Comparison of ENCODE assay signal across 26 cellular contexts in the genomic region with DNA sequence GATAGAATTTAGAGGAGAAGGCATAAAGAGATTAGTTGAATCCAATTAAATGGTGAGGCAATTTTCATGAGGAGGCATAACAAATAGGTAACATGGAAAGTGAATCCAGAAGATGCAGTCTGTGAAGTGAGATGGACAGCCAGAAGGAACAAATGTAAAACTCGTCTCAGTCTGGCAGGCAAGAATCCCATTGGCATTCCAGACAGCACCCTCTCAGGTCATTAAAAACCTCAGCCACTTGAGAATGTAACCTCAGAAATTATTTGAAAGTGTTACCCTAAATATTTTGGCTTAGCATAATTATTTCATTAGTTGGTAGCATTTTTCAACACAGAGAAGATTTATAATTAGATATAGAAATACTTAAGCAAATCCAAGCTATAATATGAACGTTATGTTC.
"Had no signal": no experiment of that assay in that cellular context is flagged by ENCODE, and none has a peak within 500 bp of the region (broad histone marks: within the 10 kb centered on the region; RNA-seq: fewer than 3 reads in every experiment).

No MANE protein-coding gene starts in this region.

- ATAC-seq: effector memory CD8-positive, alpha-beta T cell; esophagus mucosa; gastrocnemius medialis; heart right ventricle; left cardiac atrium; left lung; left ventricle myocardium superior; lower lobe of right lung; mucosa of descending colon had no signal

- H3K36me3 ChIP-seq: colonic mucosa, esophagus squamous epithelium, gastrocnemius medialis, heart right ventricle, left lung, lower lobe of right lung had no signal

- H3K36me3 Mint-ChIP-seq: mesothelial cell of epicardium, naive B cell had no signal

- H3K4me1 ChIP-seq: colonic mucosa, esophagus squamous epithelium, gastrocnemius medialis, heart right ventricle, left lung, lower lobe of right lung had no signal

- H3K27me3 ChIP-seq: colonic mucosa, esophagus squamous epithelium, gastrocnemius medialis, heart right ventricle, left lung had no signal

- DNase-seq: colonic mucosa; cortex of kidney; effector CD8-positive, alpha-beta T cell; effector memory CD8-positive, alpha-beta T cell; endodermal cell; erythroblast; esophagus squamous epithelium; foreskin fibroblast; foreskin melanocyte; gastrocnemius medialis; glutamatergic neuron; head of caudate nucleus; heart right ventricle; hippocampal formation; left cardiac atrium; left lung; left ventricle myocardium superior; lower lobe of right lung; mesenchymal stem cell; mucosa of descending colon; naive B cell had no signal

- H3K27ac Mint-ChIP-seq: dendritic cell treated with granulocyte-macrophage colony-stimulating factor and Interleukin-4, amounts not matched to agents 40 ng/mL and 50 ng/mL, for 4 days; effector memory CD8-positive, alpha-beta T cell; endodermal cell; mesothelial cell of epicardium; naive B cell had no signal

- FAIRE-seq: keratinocyte had no signal

- H3K9me3 Mint-ChIP-seq: effector memory CD8-positive, alpha-beta T cell; endodermal cell had no signal

- H3K9me3 ChIP-seq: colonic mucosa, esophagus squamous epithelium, gastrocnemius medialis, lower lobe of right lung, mucosa of descending colon had no signal

- H3K4me3 ChIP-seq: colonic mucosa, esophagus squamous epithelium, gastrocnemius medialis, heart right ventricle, left lung, lower lobe of right lung, mucosa of descending colon had no signal

- H3K27ac ChIP-seq: colonic mucosa, epithelial cell of prostate, esophagus squamous epithelium, gastrocnemius medialis, heart right ventricle, left lung, lower lobe of right lung had no signal

- H3K4me3 Mint-ChIP-seq: dendritic cell treated with granulocyte-macrophage colony-stimulating factor and Interleukin-4, amounts not matched to agents 40 ng/mL and 50 ng/mL, for 4 days; effector memory CD8-positive, alpha-beta T cell; endodermal cell; mesothelial cell of epicardium; naive B cell had no signal

- H3K27me3 Mint-ChIP-seq: dendritic cell treated with granulocyte-macrophage colony-stimulating factor and Interleukin-4, amounts not matched to agents 40 ng/mL and 50 ng/mL, for 4 days; effector memory CD8-positive, alpha-beta T cell; naive B cell had no signal

- H3K4me1 Mint-ChIP-seq: mesothelial cell of epicardium, naive B cell had no signal
